ENCODE assay signal across 2 cellular contexts in the genomic region with DNA sequence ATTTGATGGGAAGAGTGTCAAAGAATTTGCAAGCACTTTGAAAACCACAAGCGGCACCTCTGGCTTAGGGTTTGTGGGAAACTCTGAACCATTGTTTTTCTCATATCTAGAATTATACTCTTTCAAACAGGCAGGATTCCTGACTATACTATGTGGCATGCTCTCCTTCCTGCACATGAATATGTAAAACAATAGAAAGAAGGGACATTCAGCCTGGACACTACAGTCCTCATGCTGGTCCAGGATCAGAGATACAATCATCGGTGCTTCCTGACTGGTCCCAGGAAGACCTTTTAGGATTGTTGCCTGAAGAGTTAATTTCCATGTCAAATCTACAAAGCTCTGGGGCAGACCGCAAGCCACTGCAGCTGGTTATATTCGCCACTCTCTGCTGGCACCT.
TF ChIP-seq lines count a peak whose summit lies in the region.

No MANE protein-coding gene starts in this region.

TF ChIP-seq in IMR-90, 13 proteins besides CTCF, POLR2A, EP300 and RAD21:
- TF ChIP-seq NFE2L2 (IDR thresholded peaks at IDR 0.05; ENCODE audit: low read depth, low read length) (no peak), MAZ (IDR thresholded peaks at IDR 0.05; ENCODE audit: borderline replicate concordance, low read depth, low read length) (no peak), CEBPB (IDR thresholded peaks at IDR 0.05; ENCODE audit: low read depth, low read length) (no peak)
TF ChIP-seq in IMR-90: peak in this region for 0.

TF ChIP-seq in endothelial cell of umbilical vein, 7 proteins besides CTCF, POLR2A, EP300 and RAD21:
- TF ChIP-seq FOS (IDR thresholded peaks at IDR 0.05; ENCODE audit: borderline replicate concordance, insufficient read depth, low read length) (peak; percentile 24), POLR2AphosphoS5 (IDR thresholded peaks at IDR 0.05; ENCODE audit: insufficient read depth, low read depth, low read length) (no peak), MYC (IDR thresholded peaks at IDR 0.05; ENCODE audit: low read depth, low read length) (no peak), EZH2 (IDR thresholded peaks at IDR 0.05; ENCODE audit: borderline replicate concordance, low read depth, low read length, severe bottlenecking) (no peak), MAX (IDR thresholded peaks at IDR 0.05; ENCODE audit: insufficient read depth, insufficient read length) (no peak), GATA2 (IDR thresholded peaks at IDR 0.05; ENCODE audit: insufficient read depth, insufficient read length, low read depth, low read length) (peak; percentile 59), JUN (IDR thresholded peaks at IDR 0.05; ENCODE audit: borderline replicate concordance, insufficient read depth, insufficient read length, low read depth) (peak; percentile 23)
